Comparison of ENCODE assay signal across 11 cellular contexts in genomic region chr4:169136796-169137554, GRCh38.
"Had no signal": no experiment of that assay in that cellular context is flagged by ENCODE, and none has a peak within 500 bp of the region (broad histone marks: within the 10 kb centered on the region; RNA-seq: fewer than 3 reads in every experiment).

No MANE protein-coding gene starts in this region.

- DNase-seq: activated CD4-positive, CD25-positive, alpha-beta regulatory T cell treated with anti-CD3 and anti-CD28 coated beads, Interleukin-2, amount 50 U/mL, for 72 hours; activated naive CD4-positive, alpha-beta T cell; activated naive CD8-positive, alpha-beta T cell treated with anti-CD3 and anti-CD28 coated beads, Interleukin-2, amount 10 ng/mL, durations not matched to agents 7 days and 5 days; left colon; mesenchymal stem cell; natural killer cell; posterior cingulate gyrus; retina; stimulated activated CD4-positive, alpha-beta T cell treated with anti-CD3 and anti-CD28 coated beads, Interleukin-4, amount 100 ng/mL, for 1 hour; stimulated activated naive B cell treated with anti-CD40 and anti-IgM and Interleukin-4, amounts not matched to agents 10 μg/mL and 1 μg/mL and 100 μg/mL, for 72 hours; upper lobe of left lung had no signal

- H3K9me3 ChIP-seq: upper lobe of left lung had no signal

- H3K4me3 Mint-ChIP-seq: activated naive CD8-positive, alpha-beta T cell treated with anti-CD3 and anti-CD28 coated beads, Interleukin-2, amount 10 ng/mL, durations not matched to agents 7 days and 5 days; natural killer cell; stimulated activated naive B cell treated with anti-CD40 and anti-IgM and Interleukin-4, amounts not matched to agents 10 μg/mL and 1 μg/mL and 100 μg/mL, for 72 hours had no signal

- H3K9me3 Mint-ChIP-seq: activated naive CD8-positive, alpha-beta T cell treated with anti-CD3 and anti-CD28 coated beads, Interleukin-2, amount 10 ng/mL, durations not matched to agents 7 days and 5 days; natural killer cell; stimulated activated naive B cell treated with anti-CD40 and anti-IgM and Interleukin-4, amounts not matched to agents 10 μg/mL and 1 μg/mL and 100 μg/mL, for 72 hours had no signal

- H3K36me3 Mint-ChIP-seq: activated naive CD8-positive, alpha-beta T cell treated with anti-CD3 and anti-CD28 coated beads, Interleukin-2, amount 10 ng/mL, durations not matched to agents 7 days and 5 days; natural killer cell had no signal

- H3K4me3 ChIP-seq: upper lobe of left lung had no signal

- H3K27me3 Mint-ChIP-seq: stimulated activated naive B cell treated with anti-CD40 and anti-IgM and Interleukin-4, amounts not matched to agents 10 μg/mL and 1 μg/mL and 100 μg/mL, for 72 hours had no signal

- ATAC-seq: left colon; natural killer cell; stimulated activated naive B cell treated with anti-CD40 and anti-IgM and Interleukin-4, amounts not matched to agents 10 μg/mL and 1 μg/mL and 100 μg/mL, for 72 hours had no signal

- H3K27ac Mint-ChIP-seq: activated naive CD8-positive, alpha-beta T cell treated with anti-CD3 and anti-CD28 coated beads, Interleukin-2, amount 10 ng/mL, durations not matched to agents 7 days and 5 days; natural killer cell had no signal

- H3K27me3 ChIP-seq: upper lobe of left lung had no signal

- H3K4me1 Mint-ChIP-seq: activated naive CD8-positive, alpha-beta T cell treated with anti-CD3 and anti-CD28 coated beads, Interleukin-2, amount 10 ng/mL, durations not matched to agents 7 days and 5 days; natural killer cell; stimulated activated naive B cell treated with anti-CD40 and anti-IgM and Interleukin-4, amounts not matched to agents 10 μg/mL and 1 μg/mL and 100 μg/mL, for 72 hours had no signal
